8 cellular contexts compared by ENCODE assay signal in the genomic region with DNA sequence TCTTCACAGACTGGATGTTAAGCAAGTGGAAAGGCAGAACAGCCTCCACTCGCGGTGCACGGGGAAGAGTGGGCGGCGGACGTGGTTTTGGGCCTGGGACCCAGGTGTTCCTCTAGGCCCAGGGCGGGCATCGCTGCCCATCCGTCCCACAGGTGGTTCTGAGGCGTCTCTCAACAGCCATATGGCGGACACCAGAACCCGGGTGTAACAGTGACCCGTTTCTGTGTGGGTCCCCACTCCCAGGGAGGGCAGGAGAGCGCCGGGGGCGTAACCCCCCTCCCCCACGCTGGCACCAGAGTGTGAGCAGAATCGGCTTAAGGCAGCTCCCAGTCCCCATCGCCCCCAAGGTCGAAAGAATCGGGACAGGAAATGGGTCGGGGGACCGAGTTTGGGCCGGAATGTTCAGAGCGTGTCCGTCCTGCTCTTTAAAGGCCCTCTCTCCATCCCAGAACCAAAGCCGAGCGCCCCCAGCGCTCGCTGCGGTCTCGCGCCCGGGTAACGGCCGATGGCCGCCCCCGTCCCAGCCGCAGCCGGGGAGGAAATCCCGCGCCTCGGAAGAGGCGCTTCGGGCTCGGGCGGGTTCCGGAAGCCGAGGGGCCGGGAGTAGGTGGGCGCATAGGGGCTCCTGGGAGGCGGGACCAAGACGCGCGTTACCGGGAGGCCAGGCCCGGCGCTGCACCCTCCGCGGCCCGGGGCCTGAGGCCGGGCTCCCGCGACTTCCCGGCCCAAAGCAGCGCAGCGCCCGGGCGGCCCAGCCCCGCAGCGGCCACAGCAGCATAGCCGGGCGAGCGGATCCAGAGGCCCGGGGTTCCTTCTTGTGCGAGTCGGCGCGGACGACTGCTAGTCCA. TPM values are rescaled to one million over a fixed set of nuclear protein-coding genes. Genes with fewer than 3 reads are reported as not detected.
A peak's percentile ranks its signal among the peaks of the same experiment; 100 is the strongest.
DNase-seq lines count a peak whose midpoint lies in the region; ATAC-seq and TF ChIP-seq lines count a peak whose summit lies in the region.

A gene (minus strand): TSS at position 839 of the 848 bp plus-strand sequence. CDS start 61 bp downstream, at position 778.

- CTCF ChIA-PET in CD8-positive, alpha-beta memory T cell (lab: Charles Lee): interaction anchor here (1.2 to 2.7 kb wide), 6 partner anchors 13 to 37 kb away, joined by 3 to 12 read pairs (median 4); no protein-coding TSS in a partner anchor

- no peak for TF ChIP-seq EP300 in stomach (IDR thresholded peaks at IDR 0.05)

- no peaks in the 10 kb centered on the region for H3K27me3 ChIP-seq in CD8-positive, alpha-beta memory T cell (ENCODE audit: insufficient read depth, low read length, poor library complexity, severe bottlenecking)
- no peaks in the 10 kb centered on the region for H3K27me3 ChIP-seq in stomach

- H3K4me3 Mint-ChIP-seq in CD8-positive, alpha-beta memory T cell: peak within 1 kb of the TSS; percentile 76 to 98 (median 84)
- peak within 1 kb of the TSS; percentile 89 for H3K4me3 Mint-ChIP-seq in natural killer cell

- TF ChIP-seq CTCF in HFF-Myc (IDR thresholded peaks at IDR 0.05; ENCODE audit: low read depth, low read length, missing control alignments): no peak
- no peak for TF ChIP-seq CTCF in natural killer cell (IDR thresholded peaks at IDR 0.05)
- TF ChIP-seq CTCF in stomach (IDR thresholded peaks at IDR 0.05): no peak

- no peaks in the 10 kb centered on the region for H3K9me3 ChIP-seq in CD8-positive, alpha-beta memory T cell (ENCODE audit: low read length)
- H3K9me3 ChIP-seq in stomach: no peaks in the 10 kb centered on the region

- ATAC-seq in natural killer cell: peak; percentile 12 to 20 (median 17)

- POLR2A ChIA-PET in CD8-positive, alpha-beta memory T cell (lab: Charles Lee): interaction anchor here (1.0 to 3.4 kb wide), 3 partner anchors 16 to 54 kb away, joined by 3 to 26 read pairs (median 4); no protein-coding TSS in a partner anchor

- H3K36me3 Mint-ChIP-seq in CD8-positive, alpha-beta memory T cell: peaks cover 0 to 13% (median 2%) of the 10 kb centered on the region in 3 donors
- H3K36me3 Mint-ChIP-seq in natural killer cell: no peaks in the 10 kb centered on the region

- peak within 1 kb of the TSS; percentile 76 for H3K27ac ChIP-seq in CD8-positive, alpha-beta memory T cell (ENCODE audit: low read depth, low read length)
- H3K27ac ChIP-seq in stomach: peak within 1 kb of the TSS; percentile 83 to 99 (median 93)

- peaks cover 0 to 5% of the 10 kb centered on the region in 2 donors for H3K27me3 Mint-ChIP-seq in CD8-positive, alpha-beta memory T cell
- peaks cover 0 to 2% of the 10 kb centered on the region in 2 donors for H3K27me3 Mint-ChIP-seq in natural killer cell (ENCODE audit: low read depth in 2 of 2)

- WGBS in stomach, 5 donors: 3 to 8% (median 4%) methylated on average over 34 to 80 of the region's 80 CpGs

- H3K9me3 Mint-ChIP-seq in CD8-positive, alpha-beta memory T cell: no peaks in the 10 kb centered on the region
- no peaks in the 10 kb centered on the region for H3K9me3 Mint-ChIP-seq in natural killer cell

- peaks cover 53% of the 10 kb centered on the region for H3K4me1 ChIP-seq in CD8-positive, alpha-beta memory T cell (ENCODE audit: insufficient read depth, low read length)
- H3K4me1 ChIP-seq in stomach: peaks cover 30 to 66% (median 51%) of the 10 kb centered on the region in 4 donors

- peak within 1 kb of the TSS; percentile 66 for H3K4me3 ChIP-seq in CD8-positive, alpha-beta memory T cell (ENCODE audit: low read length)
- peak within 1 kb of the TSS; percentile 62 for H3K4me3 ChIP-seq in HFF-Myc (replicated peaks; ENCODE audit: low read depth, low read length)
- peak within 1 kb of the TSS; percentile 61 to 84 (median 76) for H3K4me3 ChIP-seq in stomach

- peak within 1 kb of the TSS; percentile 82 to 98 (median 90) for H3K27ac Mint-ChIP-seq in CD8-positive, alpha-beta memory T cell
- peak within 1 kb of the TSS; percentile 96 to 97 for H3K27ac Mint-ChIP-seq in natural killer cell

- peak; percentile 39 to 69 (median 52) for DNase-seq in CD8-positive, alpha-beta memory T cell
- DNase-seq in HFF-Myc (ENCODE audit: extremely low read depth, low read depth) (peak; percentile 6), RPMI7951 (ENCODE audit: low read depth) (no peak), fibroblast of the conjunctiva (ENCODE audit: low read depth) (peak; percentile 23), natural killer cell (peak; percentile 53), stomach (peak; percentile 75), NCI-H187 treated with DMSO at 0.1 percent for 48 hours (lab: John Stamatoyannopoulos, UW) (no peak)
- DNase-seq in activated gamma-delta T cell treated with anti-CD3 and anti-CD28 coated beads, Interleukin-2, amount 50 U/mL, for 16 hours (ENCODE audit: low read depth): peak; percentile 32

- H3K4me1 Mint-ChIP-seq in CD8-positive, alpha-beta memory T cell: peaks cover 60 to 70% (median 67%) of the 10 kb centered on the region in 3 donors
- H3K4me1 Mint-ChIP-seq in natural killer cell: peaks cover 63 to 68% of the 10 kb centered on the region in 2 donors

- no peaks in the 10 kb centered on the region for H3K36me3 ChIP-seq in CD8-positive, alpha-beta memory T cell (ENCODE audit: insufficient read depth, low read length)
- H3K36me3 ChIP-seq in stomach: peaks cover 0 to 29% (median 16%) of the 10 kb centered on the region in 4 donors

- no peak for TF ChIP-seq POLR2A in stomach (IDR thresholded peaks at IDR 0.05)

- intact Hi-C loops in natural killer cell (cut with micrococcal nuclease) (loop anchor here (2.0 to 5.0 kb wide), 2 partner anchors 33 to 53 kb away; a partner anchor contains a TSS), stomach (cut with DNase I; ENCODE audit: low total_unique reads) (no loop called here)

RNA-seq across cellular contexts. Expression of the gene that starts here (rescaled TPM):
- 1 to 10 TPM; 5.6 TPM for total RNA-seq in CD8-positive, alpha-beta memory T cell
- 10.4 TPM for polyA plus RNA-seq in CD8-positive, alpha-beta memory T cell
- 43.4 and 52.4 TPM in 2 replicates for total RNA-seq in RPMI7951 (2014; rRNA removed; shearing (Covaris generic))
- total RNA-seq in natural killer cell (10 to 100 TPM; 18.8 to 25.8 (median 25.1) TPM), stomach (10 to 100 TPM; 10.7 to 25.0 (median 22.0) TPM)
- 10 to 100 TPM in 2 of 3 donors, 1 to 10 TPM in 1; 9.8 to 15.4 (median 14.4) TPM for polyA plus RNA-seq in stomach

Comparison
In these comparisons a context has a peak if more than half of its experiments do, and no peak if none do; other contexts are left out.
1. DNase-seq: peak in CD8-positive, alpha-beta memory T cell (5 of 5), HFF-Myc (single experiment), activated gamma-delta T cell treated with anti-CD3 and anti-CD28 coated beads, Interleukin-2, amount 50 U/mL, for 16 hours (single experiment), fibroblast of the conjunctiva (single experiment), natural killer cell (single experiment) and stomach (single experiment); none in RPMI7951 (single experiment) and NCI-H187 treated with DMSO at 0.1 percent for 48 hours (single experiment).
2. Peak in every context shown above with its lines, with median percentiles within 50 percentile points of each other: H3K4me3 ChIP-seq.